In the genomic region with DNA sequence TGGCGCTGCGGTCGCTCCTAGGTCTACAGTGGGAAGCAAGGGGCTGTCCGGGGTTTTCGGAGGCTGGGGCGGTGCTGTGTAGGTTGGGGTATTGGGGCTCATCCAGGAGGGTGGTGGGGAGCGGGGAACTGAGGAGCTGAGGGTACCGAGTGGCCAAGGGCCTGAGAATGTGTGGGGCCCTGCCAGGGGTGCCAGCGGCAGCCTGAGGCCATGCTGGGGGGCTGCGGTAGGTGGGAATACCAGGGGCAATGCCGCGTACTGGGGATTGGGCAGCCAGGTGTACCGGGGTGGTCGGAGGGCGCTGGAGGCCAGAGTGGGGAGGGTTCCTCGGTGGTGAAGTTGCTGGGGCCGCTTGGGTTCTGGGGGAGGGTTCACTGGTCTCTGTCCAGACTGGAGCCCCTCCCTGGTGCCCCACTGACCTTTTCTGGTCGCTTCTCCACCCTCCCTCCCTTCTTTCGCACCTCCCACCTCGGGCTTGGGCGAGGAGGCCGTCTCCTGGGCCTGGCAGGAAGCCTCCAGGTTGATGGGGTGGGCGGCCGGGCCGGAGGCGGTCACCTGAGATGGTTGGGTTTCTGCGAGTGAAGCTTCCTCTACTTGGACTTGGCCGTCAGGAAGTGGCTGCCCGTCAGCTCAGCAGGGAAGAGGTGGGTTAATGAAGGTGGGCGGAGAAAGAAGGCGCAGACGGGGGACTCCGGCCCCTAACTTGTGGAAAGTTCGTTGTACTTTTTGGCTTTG, we compare ENCODE assay signal across 8 cellular contexts. TPM values are rescaled to one million over a fixed set of nuclear protein-coding genes. Genes with fewer than 3 reads are reported as not detected.
DNase-seq lines count a peak whose midpoint lies in the region; ATAC-seq and TF ChIP-seq lines count a peak whose summit lies in the region.

No MANE protein-coding gene starts in this region.

- H3K36me3 Mint-ChIP-seq in T-helper 2 cell treated with Interferon-gamma antibody and Interleukin-4, amounts not matched to agents 5 μg/mL and 100 μg/mL, for 36 hours (ENCODE audit: low read depth), result peaks cover 41% of the 10 kb centered on the region

- in situ Hi-C loops in Panc1 (cut with HindIII; ENCODE audit: low pct_unique_long_range_greater_than_20kb, low sequenced_read_pairs), result no loop called here

- H3K4me1 Mint-ChIP-seq in T-helper 2 cell treated with Interferon-gamma antibody and Interleukin-4, amounts not matched to agents 5 μg/mL and 100 μg/mL, for 36 hours (ENCODE audit: low read depth), result peaks cover 15% of the 10 kb centered on the region

- intact Hi-C loops in Panc1 (cut with micrococcal nuclease; ENCODE audit: unreplicated experiment), result no loop called here

- peak overlapping the region; percentile 91 for H3K27ac Mint-ChIP-seq in T-helper 2 cell treated with Interferon-gamma antibody and Interleukin-4, amounts not matched to agents 5 μg/mL and 100 μg/mL, for 36 hours

- DNase-seq in T-helper 2 cell treated with Interferon-gamma antibody and Interleukin-4, amounts not matched to agents 5 μg/mL and 100 μg/mL, for 36 hours (ENCODE audit: low spot score), result peak; percentile 46
- DNase-seq in T-helper 2 cell (no peak), H7 (peak; percentile 77), Panc1 (ENCODE audit: low read depth, low spot score) (no peak), ecto neural progenitor cell (ENCODE audit: low spot score) (peak; percentile 54), NCI-H2227 (lab: John Stamatoyannopoulos, UW; ENCODE audit: unreplicated experiment) (no peak)

- H3K4me3 ChIP-seq in H7 (ENCODE audit: insufficient read depth, low read depth, low read length), result peak overlapping the region; percentile 81
- H3K4me3 ChIP-seq in Panc1 (ENCODE audit: low read depth in 2 of 2, low read length in 2 of 2), result peak overlapping the region; percentile 56 to 59
- peak overlapping the region; percentile 84 to 87 for H3K4me3 ChIP-seq in mucosa of rectum (ENCODE audit: low read length in 2 of 2)

- ATAC-seq in Panc1 (no peak; the same call in 1 of the 2 replicates), GM18519 (IDR thresholded peaks at IDR 0.05; ENCODE audit: low FRiP score, unreplicated experiment) (no peak)

- peak overlapping the region; percentile 78 to 86 for H3K9ac ChIP-seq in mucosa of rectum (ENCODE audit: low read depth in 1 of 2, low read length in 2 of 2)

- no peaks in the 10 kb centered on the region for H3K27me3 Mint-ChIP-seq in T-helper 2 cell treated with Interferon-gamma antibody and Interleukin-4, amounts not matched to agents 5 μg/mL and 100 μg/mL, for 36 hours (ENCODE audit: low read depth)

- no peaks in the 10 kb centered on the region for H3K9me3 Mint-ChIP-seq in T-helper 2 cell treated with Interferon-gamma antibody and Interleukin-4, amounts not matched to agents 5 μg/mL and 100 μg/mL, for 36 hours

- H3K36me3 ChIP-seq in H7 (replicated peaks; ENCODE audit: control insufficient read depth, insufficient read depth, low read length) (peaks cover 19% of the 10 kb centered on the region), Panc1 (ENCODE audit: control insufficient read depth, insufficient read depth, low read length) (no peaks in the 10 kb centered on the region; the same call in 1 of the 2 replicates), mucosa of rectum (ENCODE audit: control insufficient read depth in 2 of 2, insufficient read depth in 2 of 2, low read length in 2 of 2) (peaks cover 34 to 36% of the 10 kb centered on the region in 2 donors)

- CTCF ChIA-PET in Panc1 (lab: Charles Lee), result no interaction called here

- H3K4me1 ChIP-seq in Panc1 (ENCODE audit: control insufficient read depth, insufficient read depth, low read length) (no peaks in the 10 kb centered on the region), mucosa of rectum (ENCODE audit: control insufficient read depth in 2 of 2, insufficient read depth in 2 of 2, low read length in 2 of 2) (peaks cover 7 to 15% of the 10 kb centered on the region in 2 donors)

- H3K9me3 ChIP-seq in Panc1 (ENCODE audit: control insufficient read depth, insufficient read depth, low read depth, low read length) (no peaks in the 10 kb centered on the region), mucosa of rectum (ENCODE audit: control insufficient read depth in 2 of 2, low read length in 2 of 2) (no peaks in the 10 kb centered on the region)

- H3K27me3 ChIP-seq in H7 (ENCODE audit: control insufficient read depth, insufficient read depth, low read length) (peaks cover 1% of the 10 kb centered on the region; the same call in 1 of the 2 replicates), Panc1 (ENCODE audit: control insufficient read depth, insufficient read depth, low read length) (no peaks in the 10 kb centered on the region), mucosa of rectum (ENCODE audit: control insufficient read depth in 2 of 2, insufficient read depth in 2 of 2, low read length in 2 of 2) (no peaks in the 10 kb centered on the region)

- H3K27ac ChIP-seq in Panc1 (ENCODE audit: low read length) (peak overlapping the region; percentile 65; the same call in 1 of the 2 replicates), mucosa of rectum (ENCODE audit: low read depth in 2 of 2, low read length in 2 of 2) (peak overlapping the region; percentile 49 to 68)

- TF ChIP-seq CTCF in Panc1 (IDR thresholded peaks at IDR 0.05), result no peak

- TSS peak; percentile 65 for BruUV-seq in Panc1 (replicated peaks; lab: Mats Ljungman, UMichigan)

- POLR2A ChIA-PET in Panc1 (lab: Charles Lee), result no interaction called here

- H3K4me3 Mint-ChIP-seq in T-helper 2 cell treated with Interferon-gamma antibody and Interleukin-4, amounts not matched to agents 5 μg/mL and 100 μg/mL, for 36 hours, result peak overlapping the region; percentile 95

RNA-seq across cellular contexts. Expression of a gene that starts 0.9 kb away (rescaled TPM):
- 52.9 and 76.2 TPM in 2 replicates for total RNA-seq in H7 (2014; rRNA removed; shearing (Covaris generic))
- total RNA-seq in Panc1 (2021; ENCODE audit: unreplicated experiment), result 22.1 TPM
- 22.9 TPM for polyA plus RNA-seq in Panc1 (2012; ENCODE audit: insufficient read length)

RNA-seq across cellular contexts. Expression of a gene that starts 22.6 kb away (rescaled TPM):
- 0.14 and 0.44 TPM in 2 replicates for total RNA-seq in H7 (2014; rRNA removed; shearing (Covaris generic))
- total RNA-seq in Panc1 (2021; ENCODE audit: unreplicated experiment), result not detected
- polyA plus RNA-seq in Panc1 (2012; ENCODE audit: insufficient read length), result not detected

RNA-seq across cellular contexts. Expression of a gene that starts 55.3 kb away (rescaled TPM):
- total RNA-seq in H7 (2014; rRNA removed; shearing (Covaris generic)), result 0.03 and 0.15 TPM in 2 replicates
- total RNA-seq in Panc1 (2021; ENCODE audit: unreplicated experiment), result 0.18 TPM
- not detected for polyA plus RNA-seq in Panc1 (2012; ENCODE audit: insufficient read length)

Comparison
In these comparisons a context has a peak if more than half of its experiments do, and no peak if none do; other contexts are left out.
1. DNase-seq: peak in T-helper 2 cell treated with Interferon-gamma antibody and Interleukin-4, amounts not matched to agents 5 μg/mL and 100 μg/mL, for 36 hours (single experiment), H7 (single experiment) and ecto neural progenitor cell (single experiment); none in T-helper 2 cell (0 of 5), Panc1 (single experiment) and NCI-H2227 (single experiment).
2. Peak in every context shown above with its lines, with median percentiles within 50 percentile points of each other: H3K4me3 ChIP-seq.